In the genomic region with DNA sequence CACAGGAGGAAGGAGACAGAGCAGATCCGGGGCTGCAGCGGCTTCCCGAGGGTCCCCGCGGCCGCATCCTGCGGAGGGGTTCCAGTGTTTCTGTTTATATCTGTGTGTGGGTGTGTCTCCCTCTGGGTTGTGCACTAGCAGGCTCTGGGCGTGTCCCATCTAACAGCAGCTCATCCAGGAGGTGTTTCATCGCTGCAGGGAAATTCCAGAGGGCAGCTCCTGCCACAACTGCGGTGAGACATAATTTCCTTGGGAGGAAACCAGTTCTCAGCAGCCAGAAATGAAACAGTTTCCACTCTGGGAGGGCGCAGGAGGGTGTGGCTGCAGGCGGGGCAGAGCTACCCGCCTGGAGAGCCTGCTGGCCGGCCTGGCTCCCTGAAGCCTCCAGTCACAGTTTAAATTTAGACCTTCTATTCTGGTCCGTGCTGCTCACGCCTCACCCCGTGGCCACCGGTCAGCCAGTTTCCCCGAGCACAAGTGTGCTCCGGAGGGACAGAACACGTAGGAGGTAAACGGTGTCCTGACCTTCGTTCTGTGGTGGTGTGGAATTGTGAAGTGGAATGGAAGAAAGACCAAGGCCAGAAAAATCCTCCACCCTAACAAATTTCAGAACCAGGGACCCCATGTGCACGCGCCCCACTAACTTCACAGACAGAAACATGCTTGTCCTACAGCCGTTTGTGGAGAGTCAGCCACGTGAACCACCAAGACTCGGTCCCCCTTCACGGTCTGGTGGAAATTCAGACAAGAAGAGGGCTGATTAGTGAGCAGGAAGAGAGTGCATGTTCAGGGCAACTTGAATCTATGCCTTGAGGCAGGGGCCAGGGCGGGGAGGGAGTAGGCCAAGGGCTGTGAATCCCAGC, we compare ENCODE assay signal across 8 cellular contexts. TPM values are rescaled to one million over a fixed set of nuclear protein-coding genes. Genes with fewer than 3 reads are reported as not detected.
DNase-seq lines count a peak whose midpoint lies in the region; TF ChIP-seq lines count a peak whose summit lies in the region.

No MANE protein-coding gene starts in this region.

- no peak overlapping the region for H3K27ac ChIP-seq in H9 (ENCODE audit: insufficient read length, low read depth, low read length)
- H3K27ac ChIP-seq in subcutaneous abdominal adipose tissue (ENCODE audit: low read depth, low read length) = peak overlapping the region; percentile 97

- H3K36me3 ChIP-seq in subcutaneous abdominal adipose tissue (ENCODE audit: control insufficient read depth in 5 of 5, insufficient read depth in 5 of 5, low read length in 5 of 5) = no peaks in the 10 kb centered on the region

- H3K4me1 ChIP-seq in H9 (ENCODE audit: insufficient read depth, low read length) = peaks cover 2% of the 10 kb centered on the region; the same call in 1 of the 2 replicates
- H3K4me1 ChIP-seq in subcutaneous abdominal adipose tissue (ENCODE audit: control insufficient read depth in 5 of 5, insufficient read depth in 5 of 5, low read length in 5 of 5) = peaks cover 10 to 48% (median 42%) of the 10 kb centered on the region in 5 donors

- no peaks in the 10 kb centered on the region for H4K20me1 ChIP-seq in H9 (ENCODE audit: control insufficient read depth, insufficient read depth, insufficient read length)

- no peaks in the 10 kb centered on the region for H3K79me2 ChIP-seq in H9 (ENCODE audit: insufficient read depth, low read length)

- H2BK5ac ChIP-seq in H9 (ENCODE audit: insufficient read length, low read length) = no peak overlapping the region

- H3K4me3 Mint-ChIP-seq in H9 (no peak overlapping the region; a peak in 1 of 5 replicates), nephron progenitor cell (no peak overlapping the region)

- peaks cover 25 to 37% of the 10 kb centered on the region in 2 experiments for H3K4me1 Mint-ChIP-seq in H9
- peaks cover 51% of the 10 kb centered on the region for H3K4me1 Mint-ChIP-seq in nephron progenitor cell

- no peak overlapping the region for H3K18ac ChIP-seq in H9 (ENCODE audit: insufficient read length, low read depth, low read length)

- peak overlapping the region in 4 of 5 donors; percentile 15 to 46 (median 24) for H3K4me3 ChIP-seq in subcutaneous abdominal adipose tissue (ENCODE audit: low read depth in 1 of 5, low read length in 5 of 5)

- no peaks in the 10 kb centered on the region; a peak in 1 of 7 replicates for H3K36me3 Mint-ChIP-seq in H9 (ENCODE audit: insufficient read depth in 1 of 3, low read depth in 3 of 3)
- no peaks in the 10 kb centered on the region for H3K36me3 Mint-ChIP-seq in nephron progenitor cell (ENCODE audit: low read depth)

- no CpG with 5 or more reads among the region's 30 CpGs for WGBS in H9 (ENCODE audit: extremely low coverage, insufficient read length, low lambda C conversion rate)

- no peak overlapping the region for H2BK20ac ChIP-seq in H9 (ENCODE audit: low read depth, low read length, poor library complexity, severe bottlenecking)

- no peak overlapping the region for H2BK15ac ChIP-seq in H9 (ENCODE audit: low read depth, low read length)

- H3K23me2 ChIP-seq in H9 (ENCODE audit: insufficient read length, low read depth, low read length, poor library complexity, severe bottlenecking) = no peaks in the 10 kb centered on the region

- no peak overlapping the region for H2AFZ ChIP-seq in H9 (ENCODE audit: low read length)

- H3K27ac Mint-ChIP-seq in H9 = peak overlapping the region in 2 of 3 experiments; percentile 34 to 70; a peak in 4 of 7 replicates
- peak overlapping the region; percentile 88 for H3K27ac Mint-ChIP-seq in nephron progenitor cell

- no peaks in the 10 kb centered on the region for H3K79me1 ChIP-seq in H9 (ENCODE audit: insufficient read depth, low read depth, low read length, poor library complexity, severe bottlenecking)

- no peak overlapping the region for H3K56ac ChIP-seq in H9 (ENCODE audit: insufficient read length, low read depth, low read length)

- H3K14ac ChIP-seq in H9 (ENCODE audit: insufficient read depth, low read length) = no peak overlapping the region; the same call in 1 of the 2 replicates

- H3K27me3 Mint-ChIP-seq in H9 (ENCODE audit: low read depth) (no peaks in the 10 kb centered on the region; the same call in 1 of the 2 replicates), nephron progenitor cell (ENCODE audit: low read depth, poor library complexity) (peaks cover 5% of the 10 kb centered on the region)

- H3K27me3 ChIP-seq in H9 (ENCODE audit: insufficient read depth, low read length) = no peaks in the 10 kb centered on the region
- H3K27me3 ChIP-seq in subcutaneous abdominal adipose tissue (ENCODE audit: control insufficient read depth in 5 of 5, insufficient read depth in 4 of 5, low read length in 5 of 5) = no peaks in the 10 kb centered on the region

- no peak overlapping the region for H4K91ac ChIP-seq in H9 (ENCODE audit: insufficient read length, low read depth, low read length)

- no peak overlapping the region for H4K8ac ChIP-seq in H9 (replicated peaks; ENCODE audit: insufficient read length, low read depth, low read length)

- no peak overlapping the region for H2BK120ac ChIP-seq in H9 (ENCODE audit: low read depth, low read length, poor library complexity, severe bottlenecking)

- H3K9me3 Mint-ChIP-seq in H9 (no peaks in the 10 kb centered on the region; a peak in 1 of 5 replicates), nephron progenitor cell (no peaks in the 10 kb centered on the region)

- DNase-seq in DMS153 (lab: John Stamatoyannopoulos, UW) = peak; percentile 33
- peak; percentile 39 for DNase-seq in H9
- DNase-seq in NCI-H748 (lab: John Stamatoyannopoulos, UW; ENCODE audit: unreplicated experiment) = peak; percentile 84
- peak; percentile 35 for DNase-seq in activated CD8-positive, alpha-beta memory T cell treated with anti-CD3 and anti-CD28 coated beads, Interleukin-2, amount 50 U/mL, for 1 hour (ENCODE audit: extremely low read depth)
- peak; percentile 85 for DNase-seq in epidermal melanocyte (ENCODE audit: insufficient read length, low spot score)
- no peak for DNase-seq in nephron progenitor cell
- DNase-seq in NCI-H524 treated with DMSO at 0.1 percent for 48 hours (lab: John Stamatoyannopoulos, UW) = no peak

- no peak overlapping the region for H2AK5ac ChIP-seq in H9 (ENCODE audit: insufficient read length, low read length)

- no peak overlapping the region for H3K23ac ChIP-seq in H9 (ENCODE audit: insufficient read length, low read depth, low read length)

- no peak overlapping the region for H3K4me2 ChIP-seq in H9 (ENCODE audit: insufficient read depth, insufficient read length, low read length)

- no peak overlapping the region for H2BK12ac ChIP-seq in H9 (ENCODE audit: insufficient read length, low read depth, low read length)

- no peak overlapping the region for H3K9ac ChIP-seq in H9 (ENCODE audit: extremely low read depth, insufficient read length, low read length)
- peak overlapping the region; percentile 42 to 80 (median 64) for H3K9ac ChIP-seq in subcutaneous abdominal adipose tissue (ENCODE audit: low read length in 5 of 5)

- H3K9me3 ChIP-seq in H9 (ENCODE audit: control insufficient read depth, low read depth, low read length) = no peaks in the 10 kb centered on the region
- no peaks in the 10 kb centered on the region for H3K9me3 ChIP-seq in subcutaneous abdominal adipose tissue (ENCODE audit: control insufficient read depth in 5 of 5, low read length in 5 of 5)

- H3T11ph ChIP-seq in H9 (ENCODE audit: low read length) = no peak overlapping the region

- TF ChIP-seq CTCF in H9 (conservative IDR thresholded peaks at IDR 0.05) (no peak), nephron progenitor cell (IDR thresholded peaks at IDR 0.05) (no peak)

- H3K4ac ChIP-seq in H9 (ENCODE audit: low read depth, low read length) = no peak overlapping the region

- H4K5ac ChIP-seq in H9 (ENCODE audit: insufficient read length, low read depth, low read length) = no peak overlapping the region

RNA-seq across cellular contexts. Expression of gene TEX44, which starts 50.2 kb away (rescaled TPM):
- not detected in 2 replicates for total RNA-seq in H9 (2021)

Comparison
In these comparisons a context has a peak if more than half of its experiments do, and no peak if none do; other contexts are left out.
1. DNase-seq: peak in DMS153 (single experiment), H9 (single experiment), NCI-H748 (single experiment), activated CD8-positive, alpha-beta memory T cell treated with anti-CD3 and anti-CD28 coated beads, Interleukin-2, amount 50 U/mL, for 1 hour (single experiment) and epidermal melanocyte (single experiment); none in nephron progenitor cell (single experiment) and NCI-H524 treated with DMSO at 0.1 percent for 48 hours (single experiment).